ENCODE assay signal across 2 cellular contexts in the genomic region with DNA sequence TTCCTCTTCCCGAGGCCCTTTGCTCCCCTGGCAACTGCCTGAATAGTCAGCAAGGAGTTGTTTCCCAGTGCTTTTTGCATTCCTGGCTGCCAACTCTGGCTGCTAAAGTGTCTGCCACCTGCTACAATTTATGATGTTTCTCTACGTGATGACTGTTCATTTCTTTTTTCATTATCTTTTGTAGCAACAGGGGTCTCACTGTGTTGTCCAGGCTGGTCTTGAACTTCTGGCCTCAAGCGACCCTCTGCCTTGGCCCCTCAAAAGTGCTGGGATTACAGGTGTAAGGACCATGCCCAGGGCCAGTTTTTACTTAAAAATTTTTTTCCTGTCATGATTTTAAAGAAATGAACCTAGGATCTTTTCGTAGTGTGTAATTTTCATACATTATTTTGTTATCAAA.
A peak's percentile ranks its signal among the peaks of the same experiment; 100 is the strongest.
TF ChIP-seq lines count a peak whose summit lies in the region.

No MANE protein-coding gene starts in this region.

TF ChIP-seq in WTC11, 78 proteins besides CTCF, POLR2A, EP300 and RAD21:
- TF ChIP-seq ZNF121 (CRISPR knock-in tag; IDR thresholded peaks at IDR 0.05) (peak; percentile 51; the same call in 1 of the 2 replicates), CREM (CRISPR knock-in tag; IDR thresholded peaks at IDR 0.05) (no peak), ELF4 (CRISPR knock-in tag; IDR thresholded peaks at IDR 0.05; ENCODE audit: low read depth) (no peak)

TF ChIP-seq in K562, 482 proteins besides CTCF, POLR2A, EP300 and RAD21:
- TF ChIP-seq ZNF121 (CRISPR knock-in tag; conservative IDR thresholded peaks at IDR 0.05) (peak; percentile 47), FOXJ2 (tag; IDR thresholded peaks at IDR 0.05) (no peak)
